In the genomic region with DNA sequence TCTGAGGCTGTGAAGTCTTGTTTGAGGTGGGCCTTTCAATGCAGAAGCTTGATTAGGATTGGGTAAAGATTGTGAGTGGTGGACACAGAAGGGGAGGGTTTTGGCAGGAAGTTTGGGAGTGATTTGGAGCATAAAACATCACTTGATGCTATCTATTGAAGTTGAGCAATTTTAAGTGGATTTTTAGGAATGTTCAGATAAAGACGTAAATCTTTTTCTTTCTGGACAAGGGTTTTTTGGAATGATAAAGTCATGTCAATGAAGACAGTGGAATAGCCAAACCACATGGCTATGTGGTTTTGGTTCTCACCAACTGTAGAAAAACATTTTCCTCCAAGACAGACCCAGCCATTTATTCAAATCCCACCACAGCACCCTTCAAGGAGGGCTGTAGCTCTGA, we compare ENCODE assay signal across 29 cellular contexts.
"Had no signal": no experiment of that assay in that cellular context is flagged by ENCODE, and none has a peak within 500 bp of the region (broad histone marks: within the 10 kb centered on the region; RNA-seq: fewer than 3 reads in every experiment).

No MANE protein-coding gene starts in this region.

- H3K27ac ChIP-seq: breast epithelium, cardiac muscle cell, esophagus muscularis mucosa, gastroesophageal sphincter had no signal

- H3K36me3 ChIP-seq: breast epithelium, cardiac muscle cell, esophagus muscularis mucosa, gastroesophageal sphincter had no signal

- H3K27me3 ChIP-seq: breast epithelium, esophagus muscularis mucosa, gastroesophageal sphincter had no signal

- H3K9me3 ChIP-seq: breast epithelium, esophagus muscularis mucosa, gastroesophageal sphincter had no signal

- H3K4me1 ChIP-seq: breast epithelium, esophagus muscularis mucosa, gastroesophageal sphincter had no signal

- DNase-seq: activated CD4-positive, alpha-beta memory T cell treated with anti-CD3 and anti-CD28 coated beads for 36 hours; activated CD4-positive, alpha-beta T cell treated with anti-CD3 and anti-CD28 coated beads for 36 hours; activated CD4-positive, alpha-beta T cell treated with anti-CD3 and anti-CD28 coated beads, Interleukin-2, amount 10 ng/mL, durations not matched to agents 24 days and 14 days; activated CD4-positive, CD25-positive, alpha-beta regulatory T cell; activated CD4-positive, CD25-positive, alpha-beta regulatory T cell treated with anti-CD3 and anti-CD28 coated beads, Interleukin-2, amount 50 U/mL, for 72 hours; activated CD8-positive, alpha-beta memory T cell treated with anti-CD3 and anti-CD28 coated beads, Interleukin-2, amount 10 ng/mL, durations not matched to agents 7 days and 5 days; activated CD8-positive, alpha-beta memory T cell treated with anti-CD3 and anti-CD28 coated beads, Interleukin-2, amount 50 U/mL, for 48 hours; activated CD8-positive, alpha-beta T cell treated with anti-CD3 and anti-CD28 coated beads, Interleukin-2, amount 10 ng/mL, durations not matched to agents 7 days and 5 days; activated gamma-delta T cell; activated naive CD4-positive, alpha-beta T cell; activated naive CD4-positive, alpha-beta T cell treated with anti-CD3 and anti-CD28 coated beads, Interleukin-2, amount 50 U/mL, for 16 hours; activated T-cell treated with anti-CD3 and anti-CD28 coated beads for 4 hours; activated T-cell treated with anti-CD3 and anti-CD28 coated beads, Interleukin-2, amount 50 U/mL, for 24 hours; activated T-cell treated with anti-CD3 and anti-CD28 coated beads, Interleukin-2, amount 50 U/mL, for 72 hours; amygdala; aorta; cortex of kidney; dermis blood vessel endothelial cell; effector CD4-positive, alpha-beta T cell; effector memory CD8-positive, alpha-beta T cell; erythroblast; foreskin melanocyte; hippocampal formation; T-helper 1 cell; T-helper 17 cell had no signal

- H3K4me3 ChIP-seq: breast epithelium, cardiac muscle cell, esophagus muscularis mucosa, gastroesophageal sphincter had no signal
